Comparison of ENCODE assay signal across 8 cellular contexts in genomic region chr1:19179597-19180271, GRCh38. TPM values are rescaled to one million over a fixed set of nuclear protein-coding genes. Genes with fewer than 3 reads are reported as not detected.
DNase-seq lines count a peak whose midpoint lies in the region; ATAC-seq and TF ChIP-seq lines count a peak whose summit lies in the region.

No MANE protein-coding gene starts in this region.

- H3K56ac ChIP-seq in IMR-90 (ENCODE audit: extremely low read depth, insufficient read depth, low read length), result no peak overlapping the region

- no peaks in the 10 kb centered on the region for H3K9me3 Mint-ChIP-seq in Caco-2 (ENCODE audit: unreplicated experiment)
- H3K9me3 Mint-ChIP-seq in activated CD4-positive, alpha-beta memory T cell treated with anti-CD3 and anti-CD28 coated beads, Interleukin-2, amount 10 ng/mL, durations not matched to agents 7 days and 5 days, result no peaks in the 10 kb centered on the region

- H3K9me1 ChIP-seq in IMR-90 (ENCODE audit: insufficient read depth, low read length), result no peaks in the 10 kb centered on the region

- BruUV-seq in Caco-2 (replicated peaks; lab: Mats Ljungman, UMichigan) (no TSS peak), IMR-90 (replicated peaks; lab: Mats Ljungman, UMichigan) (no TSS peak)

- H3K4me1 Mint-ChIP-seq in Caco-2 (ENCODE audit: low read depth, unreplicated experiment), result peaks cover 18% of the 10 kb centered on the region
- peaks cover 30% of the 10 kb centered on the region for H3K4me1 Mint-ChIP-seq in activated CD4-positive, alpha-beta memory T cell treated with anti-CD3 and anti-CD28 coated beads, Interleukin-2, amount 10 ng/mL, durations not matched to agents 7 days and 5 days

- no peak overlapping the region for H2BK120ac ChIP-seq in IMR-90 (ENCODE audit: low read depth, low read length)

- H4K20me1 ChIP-seq in IMR-90 (ENCODE audit: insufficient read depth, low read length) (peaks cover 25% of the 10 kb centered on the region), hepatocyte (ENCODE audit: insufficient read depth, poor library complexity, severe bottlenecking) (no peaks in the 10 kb centered on the region)

- H3K9me3 ChIP-seq in Caco-2 (no peaks in the 10 kb centered on the region), IMR-90 (ENCODE audit: control insufficient read depth, insufficient read depth, low read length) (no peaks in the 10 kb centered on the region), hepatocyte (ENCODE audit: low read depth) (no peaks in the 10 kb centered on the region), MG63 (no peaks in the 10 kb centered on the region)

- TF ChIP-seq CTCF in Caco-2 (IDR thresholded peaks at IDR 0.05; ENCODE audit: insufficient read depth in 1 of 2, low read depth in 1 of 2, low read length in 1 of 2, severe bottlenecking in 1 of 2, unreplicated experiment in 1 of 2), result peak; percentile 19 to 58
- TF ChIP-seq CTCF in IMR-90 (conservative IDR thresholded peaks at IDR 0.05; ENCODE audit: low read depth, low read length), result peak; percentile 18; the same call in 1 of the 2 replicates
- peak; percentile 55 for TF ChIP-seq CTCF in hepatocyte (IDR thresholded peaks at IDR 0.05; ENCODE audit: poor library complexity)

- no peak overlapping the region for H4K5ac ChIP-seq in IMR-90 (ENCODE audit: low read depth, low read length)

- H3K4me3 Mint-ChIP-seq in Caco-2 (ENCODE audit: unreplicated experiment), result no peak overlapping the region
- H3K4me3 Mint-ChIP-seq in activated CD4-positive, alpha-beta memory T cell treated with anti-CD3 and anti-CD28 coated beads, Interleukin-2, amount 10 ng/mL, durations not matched to agents 7 days and 5 days, result no peak overlapping the region

- no peak overlapping the region for H2AK9ac ChIP-seq in IMR-90 (replicated peaks; ENCODE audit: low read depth, low read length, poor library complexity)

- POLR2A ChIA-PET in Caco-2 (lab: Charles Lee), result interaction anchor here (0.9 to 1.8 kb wide), 3 partner anchors 14 to 72 kb away, joined by 3 to 5 read pairs (median 3); partner anchors contain the start of genes EMC1 and MRTO4
- POLR2A ChIA-PET in IMR-90 (lab: Charles Lee; ENCODE audit: unreplicated experiment), result interaction anchor here (0.5 kb wide), 1 partner anchor 33 kb away, joined by 3 read pairs; no protein-coding TSS in a partner anchor
- POLR2A ChIA-PET in activated CD4-positive, alpha-beta memory T cell treated with anti-CD3 and anti-CD28 coated beads, Interleukin-2, amount 10 ng/mL, durations not matched to agents 7 days and 5 days (lab: Charles Lee), result interaction anchor here (0.7 to 2.2 kb wide), 9 partner anchors 8 to 75 kb away, joined by 3 to 5 read pairs (median 3); no protein-coding TSS in a partner anchor

- H3K36me3 ChIP-seq in Caco-2 (ENCODE audit: control insufficient read depth, insufficient read depth, low read length) (no peaks in the 10 kb centered on the region; the same call in 1 of the 2 replicates), IMR-90 (ENCODE audit: control insufficient read depth, insufficient read depth, low read length) (peaks cover 64% of the 10 kb centered on the region), hepatocyte (replicated peaks; ENCODE audit: insufficient read depth, low read depth) (peaks cover 3% of the 10 kb centered on the region), MG63 (peaks cover 76% of the 10 kb centered on the region)

- no peak overlapping the region for H3K27ac Mint-ChIP-seq in Caco-2 (ENCODE audit: unreplicated experiment)
- peak overlapping the region; percentile 66 for H3K27ac Mint-ChIP-seq in activated CD4-positive, alpha-beta memory T cell treated with anti-CD3 and anti-CD28 coated beads, Interleukin-2, amount 10 ng/mL, durations not matched to agents 7 days and 5 days

- H3K27me3 ChIP-seq in Caco-2 (replicated peaks; ENCODE audit: control insufficient read depth, insufficient read depth, low read length) (no peaks in the 10 kb centered on the region), IMR-90 (ENCODE audit: control insufficient read depth, insufficient read depth, low read length) (no peaks in the 10 kb centered on the region), hepatocyte (no peaks in the 10 kb centered on the region), MG63 (no peaks in the 10 kb centered on the region)

- no peak overlapping the region for H2AK5ac ChIP-seq in IMR-90 (ENCODE audit: low read depth, low read length)

- H2BK20ac ChIP-seq in IMR-90 (ENCODE audit: low read depth, low read length), result no peak overlapping the region

- 100% methylated on average over 2 of the region's 8 CpGs; no CpG with 5 or more reads in 1 of the 2 experiments for WGBS in IMR-90 (ENCODE audit: extremely low coverage in 2 of 2, insufficient read length in 1 of 2), 2 experiments
- WGBS in hepatocyte (ENCODE audit: low lambda C conversion rate, missing lambda C conversion rate), result 82% methylated on average over 8 of the region's 8 CpGs

- H4K91ac ChIP-seq in IMR-90 (ENCODE audit: insufficient read depth, low read depth, low read length), result no peak overlapping the region

- DNase-seq in Caco-2 (peak; percentile 36 to 53), IMR-90 (peak; percentile 41), hepatocyte (ENCODE audit: low spot score) (peak; percentile 63), MG63 (no peak), hepatic stellate cell (ENCODE audit: low spot score) (no peak)
- peak; percentile 50 for DNase-seq in activated CD4-positive, alpha-beta memory T cell treated with anti-CD3 and anti-CD28 coated beads, Interleukin-2, amount 10 ng/mL, durations not matched to agents 7 days and 5 days

- H2BK15ac ChIP-seq in IMR-90 (ENCODE audit: low read depth, low read length), result no peak overlapping the region

- H2AFZ ChIP-seq in IMR-90 (replicated peaks; ENCODE audit: low read length, poor library complexity) (no peak overlapping the region), hepatocyte (no peak overlapping the region)

- ATAC-seq in IMR-90 (ENCODE audit: low read depth) (peak; percentile 61), GM19397 (IDR thresholded peaks at IDR 0.05; ENCODE audit: unreplicated experiment) (no peak), GM21423 (IDR thresholded peaks at IDR 0.05; ENCODE audit: unreplicated experiment) (no peak)

- H3K14ac ChIP-seq in IMR-90 (replicated peaks; ENCODE audit: low read depth, low read length), result no peak overlapping the region

- H3K23ac ChIP-seq in IMR-90 (ENCODE audit: low read depth, low read length), result no peak overlapping the region

- no peak overlapping the region for H2BK5ac ChIP-seq in IMR-90 (ENCODE audit: low read depth, low read length, poor library complexity, severe bottlenecking)

- CTCF ChIA-PET in Caco-2 (lab: Charles Lee) (interaction anchor here (0.6 to 1.0 kb wide), 7 partner anchors 16 to 92 kb away, joined by 3 to 16 read pairs (median 4); partner anchors contain the start of gene UBR4), IMR-90 (lab: Yijun Ruan, JAX) (interaction anchor here (0.6 to 1.4 kb wide), 5 partner anchors 10 to 229 kb away, joined by 3 to 6 read pairs (median 3); no protein-coding TSS in a partner anchor)
- CTCF ChIA-PET in activated CD4-positive, alpha-beta memory T cell treated with anti-CD3 and anti-CD28 coated beads, Interleukin-2, amount 10 ng/mL, durations not matched to agents 7 days and 5 days (lab: Charles Lee), result interaction anchor here (0.7 to 1.7 kb wide), 15 partner anchors 10 to 474 kb away, joined by 3 to 13 read pairs (median 4); no protein-coding TSS in a partner anchor

- H3K79me2 ChIP-seq in hepatocyte, result peaks cover 19% of the 10 kb centered on the region

- H3K4me1 ChIP-seq in Caco-2 (peaks cover 11% of the 10 kb centered on the region; the same call in 1 of the 2 replicates), IMR-90 (ENCODE audit: control insufficient read depth, insufficient read depth, low read length) (no peaks in the 10 kb centered on the region), hepatocyte (ENCODE audit: insufficient read depth) (peaks cover 8% of the 10 kb centered on the region)

- H4K8ac ChIP-seq in IMR-90 (ENCODE audit: low read depth in 2 of 2, low read length in 2 of 2), result no peak overlapping the region

- no peak for TF ChIP-seq POLR2A in IMR-90 (IDR thresholded peaks at IDR 0.05; ENCODE audit: low read depth, low read length)

- intact Hi-C loops in Caco-2 (cut with micrococcal nuclease; ENCODE audit: unreplicated experiment), result loop anchor here (1.0 to 5.0 kb wide), 3 partner anchors 17 to 62 kb away; partner anchors contain the start of gene UBR4
- intact Hi-C loops in IMR-90 (cut with micrococcal nuclease), result loop anchor here (2.0 to 10.0 kb wide), 2 partner anchors 45 to 61 kb away; no protein-coding TSS in a partner anchor

- H3K9ac ChIP-seq in IMR-90 (ENCODE audit: low read depth, low read length), result no peak overlapping the region

- H3K4ac ChIP-seq in IMR-90 (ENCODE audit: low read depth, low read length), result no peak overlapping the region

- H3K9me2 ChIP-seq in hepatocyte (replicated peaks; ENCODE audit: insufficient read depth), result no peaks in the 10 kb centered on the region

- TF ChIP-seq RAD21 in IMR-90 (IDR thresholded peaks at IDR 0.05; ENCODE audit: low read length), result no peak

- no peaks in the 10 kb centered on the region for H3K27me3 Mint-ChIP-seq in Caco-2 (ENCODE audit: insufficient read depth, unreplicated experiment)
- no peaks in the 10 kb centered on the region for H3K27me3 Mint-ChIP-seq in activated CD4-positive, alpha-beta memory T cell treated with anti-CD3 and anti-CD28 coated beads, Interleukin-2, amount 10 ng/mL, durations not matched to agents 7 days and 5 days

- H3K18ac ChIP-seq in IMR-90 (ENCODE audit: low read depth, low read length), result no peak overlapping the region

- H3K4me3 ChIP-seq in Caco-2 (ENCODE audit: low read depth, low read length) (no peak overlapping the region), IMR-90 (ENCODE audit: insufficient read depth, low read depth, low read length) (no peak overlapping the region), hepatocyte (no peak overlapping the region), MG63 (no peak overlapping the region)

- peaks cover 39 to 51% of the 10 kb centered on the region in 2 experiments; a peak in 3 of 4 replicates for H3K79me1 ChIP-seq in IMR-90 (ENCODE audit: low read depth in 1 of 2, low read length in 2 of 2)

- H3K27ac ChIP-seq in IMR-90 (ENCODE audit: insufficient read depth, low read length) (no peak overlapping the region), hepatocyte (peak overlapping the region; percentile 54)

- dilution Hi-C loops in IMR-90 (cut with HindIII; ENCODE audit: low sequenced_read_pairs, unreplicated experiment), result no loop called here

- peaks cover 96% of the 10 kb centered on the region for H3K36me3 Mint-ChIP-seq in Caco-2 (ENCODE audit: insufficient read depth, unreplicated experiment)
- peaks cover 77% of the 10 kb centered on the region for H3K36me3 Mint-ChIP-seq in activated CD4-positive, alpha-beta memory T cell treated with anti-CD3 and anti-CD28 coated beads, Interleukin-2, amount 10 ng/mL, durations not matched to agents 7 days and 5 days (ENCODE audit: low read depth)

- H3K4me2 ChIP-seq in IMR-90 (ENCODE audit: low read depth, low read length) (no peak overlapping the region), hepatocyte (no peak overlapping the region)

- in situ Hi-C loops in IMR-90 (cut with MboI; ENCODE audit: low sequenced_read_pairs), result no loop called here

RNA-seq across cellular contexts. Expression of gene UBR4, which starts 30.3 kb away (rescaled TPM):
- total RNA-seq in Caco-2 (2022) (317 and 318 TPM in 2 replicates), IMR-90 (2012; rRNA removed) (77.8 and 87.8 TPM in 2 replicates), hepatocyte (138 and 175 TPM in 2 replicates)
- polyA plus RNA-seq in IMR-90 (2012; rRNA removed) (102 and 121 TPM in 2 replicates), hepatocyte (140 and 166 TPM in 2 replicates)
- polyA plus RNA-seq in IMR-90 (2012; cell fraction: cytosol; rRNA removed), result 49.4 and 55.4 TPM in 2 replicates
- 472 and 498 TPM in 2 replicates for polyA plus RNA-seq in IMR-90 (2012; cell fraction: nucleus; rRNA removed; ENCODE audit: low replicate concordance)
- 100 to 1,000 TPM in 1 of 2 experiments, 10 to 100 TPM in 1; 98.6 to 101 TPM for total RNA-seq in activated CD4-positive, alpha-beta memory T cell treated with anti-CD3 and anti-CD28 coated beads, Interleukin-2, amount 10 ng/mL, durations not matched to agents 7 days and 5 days
- total RNA-seq in MG63 (2014; rRNA removed; shearing (Covaris generic); ENCODE audit: low replicate concordance), result 35.0 and 47.0 TPM in 2 replicates

Comparison
In these comparisons a context has a peak if more than half of its experiments do, and no peak if none do; other contexts are left out.
1. DNase-seq: peak in Caco-2 (2 of 2), IMR-90 (single experiment), activated CD4-positive, alpha-beta memory T cell treated with anti-CD3 and anti-CD28 coated beads, Interleukin-2, amount 10 ng/mL, durations not matched to agents 7 days and 5 days (single experiment) and hepatocyte (single experiment); none in MG63 (single experiment) and hepatic stellate cell (single experiment).
2. Peak in every context shown above with its lines, with median percentiles within 50 percentile points of each other: CTCF ChIP-seq.